ENCODE assay signal across 8 cellular contexts in the genomic region with DNA sequence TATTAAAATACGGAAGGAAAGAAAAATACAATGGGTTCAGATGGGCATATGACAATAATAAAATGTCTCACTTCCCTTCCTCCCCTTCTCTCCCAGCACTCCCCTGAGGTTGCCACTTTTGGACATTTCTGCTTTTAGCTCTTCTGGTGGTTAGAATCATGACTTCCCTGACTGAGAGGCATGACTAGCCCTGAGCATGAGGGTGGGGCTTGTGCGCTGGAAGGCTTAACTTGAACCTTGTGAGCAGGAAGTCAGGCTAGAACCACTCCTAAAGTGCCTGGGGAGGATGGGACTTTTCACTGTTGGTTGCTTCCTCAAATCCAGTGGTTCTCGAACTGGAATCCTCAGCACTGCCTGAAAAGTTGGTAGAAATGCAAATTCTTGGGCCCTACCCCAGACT. TPM values are rescaled to one million over a fixed set of nuclear protein-coding genes. Genes with fewer than 3 reads are reported as not detected.
DNase-seq lines count a peak whose midpoint lies in the region; ATAC-seq and TF ChIP-seq lines count a peak whose summit lies in the region.

No MANE protein-coding gene starts in this region.

- no peak overlapping the region for H3K4me3 ChIP-seq in GM12864 (ENCODE audit: low read depth, low read length)

- ATAC-seq in GM21423 (IDR thresholded peaks at IDR 0.05; ENCODE audit: unreplicated experiment) (peak; percentile 85), HG03521 (IDR thresholded peaks at IDR 0.05; ENCODE audit: unreplicated experiment) (peak; percentile 64)
- peak; percentile 50 for ATAC-seq in activated T-helper 17 cell treated with anti-CD3 and anti-CD28 coated beads, Interleukin-2, amount 50 U/mL, for 72 hours (replicated peaks)
- ATAC-seq in naive thymus-derived CD8-positive, alpha-beta T cell = peak; percentile 60 to 63

- TF ChIP-seq CTCF in GM12864 (IDR thresholded peaks at IDR 0.05; ENCODE audit: low read depth, low read length, missing control alignments) = no peak

- peak overlapping the region; percentile 61 for H3K27ac Mint-ChIP-seq in activated T-helper 17 cell treated with anti-CD3 and anti-CD28 coated beads, Interleukin-2, amount 50 U/mL, for 72 hours
- peak overlapping the region in 4 of 10 donors; percentile 34 to 92 (median 66) for H3K27ac Mint-ChIP-seq in naive thymus-derived CD8-positive, alpha-beta T cell

- H3K36me3 Mint-ChIP-seq in activated T-helper 17 cell treated with anti-CD3 and anti-CD28 coated beads, Interleukin-2, amount 50 U/mL, for 72 hours (ENCODE audit: low read depth) = no peaks in the 10 kb centered on the region
- H3K36me3 Mint-ChIP-seq in naive thymus-derived CD8-positive, alpha-beta T cell = no peaks in the 10 kb centered on the region

- H3K4me1 Mint-ChIP-seq in activated T-helper 17 cell treated with anti-CD3 and anti-CD28 coated beads, Interleukin-2, amount 50 U/mL, for 72 hours = peaks cover 58% of the 10 kb centered on the region
- H3K4me1 Mint-ChIP-seq in naive thymus-derived CD8-positive, alpha-beta T cell = peaks cover 26 to 76% (median 58%) of the 10 kb centered on the region in 4 donors

- no peaks in the 10 kb centered on the region for H3K9me3 Mint-ChIP-seq in activated T-helper 17 cell treated with anti-CD3 and anti-CD28 coated beads, Interleukin-2, amount 50 U/mL, for 72 hours
- no peaks in the 10 kb centered on the region for H3K9me3 Mint-ChIP-seq in naive thymus-derived CD8-positive, alpha-beta T cell

- no peaks in the 10 kb centered on the region for H3K27me3 Mint-ChIP-seq in activated T-helper 17 cell treated with anti-CD3 and anti-CD28 coated beads, Interleukin-2, amount 50 U/mL, for 72 hours
- H3K27me3 Mint-ChIP-seq in naive thymus-derived CD8-positive, alpha-beta T cell = no peaks in the 10 kb centered on the region

- DNase-seq in GM12864 (ENCODE audit: low read depth) = peak; percentile 88
- peak in 1 of 10 donors; percentile 26 for DNase-seq in naive thymus-derived CD8-positive, alpha-beta T cell
- no peak for DNase-seq in NCI-H187 treated with DMSO at 0.1 percent for 48 hours (lab: John Stamatoyannopoulos, UW)
- no peak for DNase-seq in DMS79 treated with DMSO at 0.1 percent for 48 hours (lab: John Stamatoyannopoulos, UW)
- DNase-seq in COLO829 (ENCODE audit: low spot score) = no peak

- POLR2A ChIA-PET in naive thymus-derived CD8-positive, alpha-beta T cell (lab: Charles Lee) = interaction anchor here (1.0 kb wide), 2 partner anchors 9 to 23 kb away, joined by 4 read pairs; no protein-coding TSS in a partner anchor

- H3K4me3 Mint-ChIP-seq in activated T-helper 17 cell treated with anti-CD3 and anti-CD28 coated beads, Interleukin-2, amount 50 U/mL, for 72 hours = peak overlapping the region; percentile 82
- peak overlapping the region in 1 of 10 donors; percentile 13 for H3K4me3 Mint-ChIP-seq in naive thymus-derived CD8-positive, alpha-beta T cell

RNA-seq across cellular contexts. Expression of a gene that starts 19.7 kb away (rescaled TPM):
- total RNA-seq in activated T-helper 17 cell treated with anti-CD3 and anti-CD28 coated beads, Interleukin-2, amount 50 U/mL, for 72 hours = 10 to 100 TPM; 54.0 to 95.9 TPM
- total RNA-seq in naive thymus-derived CD8-positive, alpha-beta T cell = 100 to 1,000 TPM; 124 TPM
- 100 to 1,000 TPM in 1 of 3 donors, 10 to 100 TPM in 2; 76.5 to 104 (median 95.4) TPM for polyA plus RNA-seq in naive thymus-derived CD8-positive, alpha-beta T cell
